Comparison of ENCODE assay signal across 8 cellular contexts in the genomic region with DNA sequence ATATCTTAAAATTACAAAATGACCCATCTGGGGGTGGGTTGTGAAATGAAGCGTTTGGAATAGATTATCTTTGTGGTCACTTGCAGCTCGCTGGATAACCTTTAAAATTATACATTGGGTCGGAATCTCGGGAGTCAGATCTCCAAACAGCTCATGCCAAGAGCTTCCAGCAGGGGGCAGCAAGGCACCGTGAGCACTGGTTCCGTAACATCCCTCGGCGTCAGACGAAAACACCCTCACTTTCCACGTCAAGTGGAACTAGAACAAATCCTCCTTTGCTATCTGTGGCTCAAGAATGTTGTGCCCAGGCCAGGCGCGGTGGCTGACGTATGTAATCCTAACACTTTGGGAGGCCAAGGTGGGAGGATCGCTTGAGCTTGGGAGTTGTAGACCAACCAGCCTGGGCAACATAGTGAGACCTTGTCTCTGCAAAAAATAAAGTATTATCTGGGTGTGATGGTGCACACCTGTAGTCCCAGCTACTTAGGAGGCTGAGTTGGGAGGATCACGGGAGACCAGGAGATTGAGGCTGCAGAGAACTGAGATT. TPM values are rescaled to one million over a fixed set of nuclear protein-coding genes. Genes with fewer than 3 reads are reported as not detected.
A peak's percentile ranks its signal among the peaks of the same experiment; 100 is the strongest.
DNase-seq lines count a peak whose midpoint lies in the region; ATAC-seq and TF ChIP-seq lines count a peak whose summit lies in the region.

No MANE protein-coding gene starts in this region.

- H3K27me3 ChIP-seq in BJ (ENCODE audit: control insufficient read depth, insufficient read depth, low read length) (no peaks in the 10 kb centered on the region), GM23338 (ENCODE audit: insufficient read depth) (no peaks in the 10 kb centered on the region)

- H3K4me1 ChIP-seq in GM23338 (ENCODE audit: insufficient read depth) = peaks cover 18% of the 10 kb centered on the region

- H3K36me3 Mint-ChIP-seq in GM23338 (ENCODE audit: low read depth) (peaks cover 39% of the 10 kb centered on the region), immature natural killer cell (no peaks in the 10 kb centered on the region)

- peaks cover 12% of the 10 kb centered on the region for H3K27me3 Mint-ChIP-seq in GM23338 (ENCODE audit: insufficient read depth, low read depth, poor library complexity)
- peaks cover 0 to 3% (median 2%) of the 10 kb centered on the region in 3 donors for H3K27me3 Mint-ChIP-seq in immature natural killer cell (ENCODE audit: low read depth in 3 of 3)

- H3K9me2 ChIP-seq in GM23338 (ENCODE audit: insufficient read depth) = peaks cover 8% of the 10 kb centered on the region; the same call in 1 of the 2 replicates

- peaks cover 20% of the 10 kb centered on the region; the same call in 1 of the 2 replicates for H3F3A ChIP-seq in GM23338 (replicated peaks; ENCODE audit: low read depth)

- H3K4me1 Mint-ChIP-seq in GM23338 (peaks cover 36% of the 10 kb centered on the region), immature natural killer cell (peaks cover 5 to 9% of the 10 kb centered on the region in 2 donors)

- H3K36me3 ChIP-seq in BJ (ENCODE audit: control insufficient read depth, insufficient read depth, low read length) = peaks cover 12% of the 10 kb centered on the region
- 0 out of 2 replicates have a peak, but pooled peaks cover 16% of the 10 kb centered on the region for H3K36me3 ChIP-seq in GM23338 (ENCODE audit: insufficient read depth)

- H3K4me2 ChIP-seq in GM23338 = no peak overlapping the region

- H3K27ac Mint-ChIP-seq in GM23338 (no peak overlapping the region), immature natural killer cell (peak overlapping the region in 4 of 6 donors; percentile 50 to 78 (median 62))

- H3K27ac ChIP-seq in GM23338 (ENCODE audit: low read depth) (0 out of 2 replicates have a peak overlapping the region, but pooled peaks have one; percentile 5), VCaP (peak overlapping the region; percentile 70)

- H4K20me1 ChIP-seq in GM23338 (replicated peaks; ENCODE audit: insufficient read depth) = no peaks in the 10 kb centered on the region

- peak; percentile 96 for TF ChIP-seq CTCF in BJ (IDR thresholded peaks at IDR 0.05; ENCODE audit: insufficient read depth, low read depth, low read length)
- peak; percentile 96 to 97 for TF ChIP-seq CTCF in GM23338 (conservative IDR thresholded peaks at IDR 0.05; ENCODE audit: low read depth in 2 of 2)
- TF ChIP-seq CTCF in VCaP (conservative IDR thresholded peaks at IDR 0.05) = peak; percentile 95

- no peak overlapping the region for H3K4me3 Mint-ChIP-seq in GM23338
- peak overlapping the region; percentile 48 to 84 (median 67) for H3K4me3 Mint-ChIP-seq in immature natural killer cell

- DNase-seq in BJ (ENCODE audit: low read depth) (peak; percentile 49), GM23338 (ENCODE audit: low spot score) (peak; percentile 91), NCI-H2171 (lab: John Stamatoyannopoulos, UW) (peak; percentile 64), brain pericyte (ENCODE audit: low read depth, low spot score) (peak; percentile 42), immature natural killer cell (peak; percentile 66 to 73 (median 69))
- DNase-seq in stimulated activated CD4-positive, alpha-beta T cell treated with anti-CD3 and anti-CD28 coated beads, Interleukin-12 subunit alpha, Interleukin-12 subunit beta, amount 100 ng/mL, for 24 hours (ENCODE audit: low read depth in 2 of 2) = peak; percentile 54 to 75

- H3K4me3 ChIP-seq in BJ (ENCODE audit: low read depth, low read length) (no peak overlapping the region), GM23338 (no peak overlapping the region)

- ATAC-seq in GM23338 (peak; percentile 79), GM19463 (IDR thresholded peaks at IDR 0.05; ENCODE audit: unreplicated experiment) (no peak)

- no peaks in the 10 kb centered on the region for H3K79me2 ChIP-seq in GM23338 (replicated peaks; ENCODE audit: insufficient read depth)

- H2AFZ ChIP-seq in GM23338 = no peak overlapping the region

- CTCF ChIA-PET in BJ (lab: Yijun Ruan, JAX) = interaction anchor here (0.6 to 10.4 kb wide), 40 partner anchors 8 to 823 kb away, joined by 3 to 223 read pairs (median 5); partner anchors contain the start of genes ITGB5 and UMPS

- POLR2A ChIA-PET in BJ (lab: Charles Lee) = no interaction called here

- no peaks in the 10 kb centered on the region; the same call in 2 of the 3 replicates for H3K9me3 Mint-ChIP-seq in GM23338
- no peaks in the 10 kb centered on the region for H3K9me3 Mint-ChIP-seq in immature natural killer cell

TF ChIP-seq in GM23338, 12 proteins besides CTCF, POLR2A, EP300 and RAD21:
- no peak for TF ChIP-seq STAT1 (IDR thresholded peaks at IDR 0.05; ENCODE audit: unreplicated experiment)

RNA-seq across cellular contexts. Expression of gene UMPS, which starts 31.1 kb away (rescaled TPM):
- polyA plus RNA-seq in BJ (2011; rRNA removed) = 23.4 and 27.4 TPM in 2 replicates
- 19.3 and 32.4 TPM in 2 replicates for polyA minus RNA-seq in BJ (2011; rRNA and poly(A)+ RNA removed)
- 48.8 and 50.9 TPM in 2 replicates for total RNA-seq in GM23338 (2014; rRNA removed; shearing (Covaris generic))
- 40.2 and 44.1 TPM in 2 replicates for polyA plus RNA-seq in GM23338 (2016; fragmentation: Nextera tagmentation; extraction: Ambion mirVana)
- 10 to 100 TPM; 10.5 to 24.1 (median 10.6) TPM for polyA plus RNA-seq in immature natural killer cell
